ENCODE assay signal across 1 cellular context in the genomic region with DNA sequence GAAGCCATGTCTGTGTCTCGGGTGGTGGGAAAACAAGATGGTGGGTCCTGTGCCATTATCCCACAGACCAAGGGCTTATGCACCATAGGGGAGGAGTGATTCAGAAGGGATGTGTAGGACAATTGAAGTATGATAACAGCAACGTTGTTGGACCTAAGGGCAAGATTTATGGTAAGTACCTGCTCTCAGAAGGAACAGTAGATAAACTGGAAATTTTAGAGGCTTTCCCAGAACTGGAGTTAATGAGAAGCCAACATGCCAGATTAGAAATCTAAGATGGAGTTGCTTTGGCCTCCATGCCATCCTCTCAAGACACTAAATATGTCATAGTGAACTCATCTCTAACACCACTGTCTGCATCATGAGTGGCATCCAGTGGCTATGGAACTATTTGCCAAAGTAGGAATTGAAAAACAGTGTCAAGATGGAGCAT.
TF ChIP-seq lines count a peak whose summit lies in the region.

No MANE protein-coding gene starts in this region.

TF ChIP-seq in K562, 482 proteins besides CTCF, POLR2A, EP300 and RAD21 (continued from another document):
- TF ChIP-seq, protein P1, sequence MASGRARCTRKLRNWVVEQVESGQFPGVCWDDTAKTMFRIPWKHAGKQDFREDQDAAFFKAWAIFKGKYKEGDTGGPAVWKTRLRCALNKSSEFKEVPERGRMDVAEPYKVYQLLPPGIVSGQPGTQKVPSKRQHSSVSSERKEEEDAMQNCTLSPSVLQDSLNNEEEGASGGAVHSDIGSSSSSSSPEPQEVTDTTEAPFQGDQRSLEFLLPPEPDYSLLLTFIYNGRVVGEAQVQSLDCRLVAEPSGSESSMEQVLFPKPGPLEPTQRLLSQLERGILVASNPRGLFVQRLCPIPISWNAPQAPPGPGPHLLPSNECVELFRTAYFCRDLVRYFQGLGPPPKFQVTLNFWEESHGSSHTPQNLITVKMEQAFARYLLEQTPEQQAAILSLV (tag; IDR thresholded peaks at IDR 0.05): peak; percentile 92
- TF ChIP-seq, protein P2, sequence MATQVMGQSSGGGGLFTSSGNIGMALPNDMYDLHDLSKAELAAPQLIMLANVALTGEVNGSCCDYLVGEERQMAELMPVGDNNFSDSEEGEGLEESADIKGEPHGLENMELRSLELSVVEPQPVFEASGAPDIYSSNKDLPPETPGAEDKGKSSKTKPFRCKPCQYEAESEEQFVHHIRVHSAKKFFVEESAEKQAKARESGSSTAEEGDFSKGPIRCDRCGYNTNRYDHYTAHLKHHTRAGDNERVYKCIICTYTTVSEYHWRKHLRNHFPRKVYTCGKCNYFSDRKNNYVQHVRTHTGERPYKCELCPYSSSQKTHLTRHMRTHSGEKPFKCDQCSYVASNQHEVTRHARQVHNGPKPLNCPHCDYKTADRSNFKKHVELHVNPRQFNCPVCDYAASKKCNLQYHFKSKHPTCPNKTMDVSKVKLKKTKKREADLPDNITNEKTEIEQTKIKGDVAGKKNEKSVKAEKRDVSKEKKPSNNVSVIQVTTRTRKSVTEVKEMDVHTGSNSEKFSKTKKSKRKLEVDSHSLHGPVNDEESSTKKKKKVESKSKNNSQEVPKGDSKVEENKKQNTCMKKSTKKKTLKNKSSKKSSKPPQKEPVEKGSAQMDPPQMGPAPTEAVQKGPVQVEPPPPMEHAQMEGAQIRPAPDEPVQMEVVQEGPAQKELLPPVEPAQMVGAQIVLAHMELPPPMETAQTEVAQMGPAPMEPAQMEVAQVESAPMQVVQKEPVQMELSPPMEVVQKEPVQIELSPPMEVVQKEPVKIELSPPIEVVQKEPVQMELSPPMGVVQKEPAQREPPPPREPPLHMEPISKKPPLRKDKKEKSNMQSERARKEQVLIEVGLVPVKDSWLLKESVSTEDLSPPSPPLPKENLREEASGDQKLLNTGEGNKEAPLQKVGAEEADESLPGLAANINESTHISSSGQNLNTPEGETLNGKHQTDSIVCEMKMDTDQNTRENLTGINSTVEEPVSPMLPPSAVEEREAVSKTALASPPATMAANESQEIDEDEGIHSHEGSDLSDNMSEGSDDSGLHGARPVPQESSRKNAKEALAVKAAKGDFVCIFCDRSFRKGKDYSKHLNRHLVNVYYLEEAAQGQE (CRISPR knock-in tag; IDR thresholded peaks at IDR 0.05; ENCODE audit: low read depth): peak; percentile 52; the same call in 1 of the 2 replicates
- peak in 1 of 2 experiments; percentile 66; a peak in 2 of 4 replicates for TF ChIP-seq RCOR1 (IDR thresholded peaks at IDR 0.05; ENCODE audit: borderline replicate concordance in 1 of 2, low read depth in 2 of 2, low read length in 2 of 2)
- no peak for TF ChIP-seq MYC (IDR thresholded peaks at IDR 0.05; ENCODE audit: low read depth, low read length)
- peak; percentile 88; the same call in 1 of the 2 replicates for TF ChIP-seq MYC (CRISPR knock-in tag; IDR thresholded peaks at IDR 0.05; ENCODE audit: borderline replicate concordance, low read depth)
- TF ChIP-seq PTRF (tag; IDR thresholded peaks at IDR 0.05): peak; percentile 98
- no peak for TF ChIP-seq L3MBTL2 (IDR thresholded peaks at IDR 0.05)
- peak; percentile 87; the same call in 1 of the 2 replicates for TF ChIP-seq KLF10 (CRISPR knock-in tag; IDR thresholded peaks at IDR 0.05)
- TF ChIP-seq, protein P3, sequence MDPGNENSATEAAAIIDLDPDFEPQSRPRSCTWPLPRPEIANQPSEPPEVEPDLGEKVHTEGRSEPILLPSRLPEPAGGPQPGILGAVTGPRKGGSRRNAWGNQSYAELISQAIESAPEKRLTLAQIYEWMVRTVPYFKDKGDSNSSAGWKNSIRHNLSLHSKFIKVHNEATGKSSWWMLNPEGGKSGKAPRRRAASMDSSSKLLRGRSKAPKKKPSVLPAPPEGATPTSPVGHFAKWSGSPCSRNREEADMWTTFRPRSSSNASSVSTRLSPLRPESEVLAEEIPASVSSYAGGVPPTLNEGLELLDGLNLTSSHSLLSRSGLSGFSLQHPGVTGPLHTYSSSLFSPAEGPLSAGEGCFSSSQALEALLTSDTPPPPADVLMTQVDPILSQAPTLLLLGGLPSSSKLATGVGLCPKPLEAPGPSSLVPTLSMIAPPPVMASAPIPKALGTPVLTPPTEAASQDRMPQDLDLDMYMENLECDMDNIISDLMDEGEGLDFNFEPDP (CRISPR knock-in tag; IDR thresholded peaks at IDR 0.05): peak; percentile 80; the same call in 1 of the 2 replicates
TF ChIP-seq in K562: peak in this region for 160.
